In genomic region chr2:134536312-134536711, GRCh38 we compare ENCODE assay signal across 1 cellular context.
TF ChIP-seq lines count a peak whose summit lies in the region.

No MANE protein-coding gene starts in this region.

TF ChIP-seq in GM23338, 12 proteins besides CTCF, POLR2A, EP300 and RAD21 (continued from another document):
- TF ChIP-seq, protein P1, sequence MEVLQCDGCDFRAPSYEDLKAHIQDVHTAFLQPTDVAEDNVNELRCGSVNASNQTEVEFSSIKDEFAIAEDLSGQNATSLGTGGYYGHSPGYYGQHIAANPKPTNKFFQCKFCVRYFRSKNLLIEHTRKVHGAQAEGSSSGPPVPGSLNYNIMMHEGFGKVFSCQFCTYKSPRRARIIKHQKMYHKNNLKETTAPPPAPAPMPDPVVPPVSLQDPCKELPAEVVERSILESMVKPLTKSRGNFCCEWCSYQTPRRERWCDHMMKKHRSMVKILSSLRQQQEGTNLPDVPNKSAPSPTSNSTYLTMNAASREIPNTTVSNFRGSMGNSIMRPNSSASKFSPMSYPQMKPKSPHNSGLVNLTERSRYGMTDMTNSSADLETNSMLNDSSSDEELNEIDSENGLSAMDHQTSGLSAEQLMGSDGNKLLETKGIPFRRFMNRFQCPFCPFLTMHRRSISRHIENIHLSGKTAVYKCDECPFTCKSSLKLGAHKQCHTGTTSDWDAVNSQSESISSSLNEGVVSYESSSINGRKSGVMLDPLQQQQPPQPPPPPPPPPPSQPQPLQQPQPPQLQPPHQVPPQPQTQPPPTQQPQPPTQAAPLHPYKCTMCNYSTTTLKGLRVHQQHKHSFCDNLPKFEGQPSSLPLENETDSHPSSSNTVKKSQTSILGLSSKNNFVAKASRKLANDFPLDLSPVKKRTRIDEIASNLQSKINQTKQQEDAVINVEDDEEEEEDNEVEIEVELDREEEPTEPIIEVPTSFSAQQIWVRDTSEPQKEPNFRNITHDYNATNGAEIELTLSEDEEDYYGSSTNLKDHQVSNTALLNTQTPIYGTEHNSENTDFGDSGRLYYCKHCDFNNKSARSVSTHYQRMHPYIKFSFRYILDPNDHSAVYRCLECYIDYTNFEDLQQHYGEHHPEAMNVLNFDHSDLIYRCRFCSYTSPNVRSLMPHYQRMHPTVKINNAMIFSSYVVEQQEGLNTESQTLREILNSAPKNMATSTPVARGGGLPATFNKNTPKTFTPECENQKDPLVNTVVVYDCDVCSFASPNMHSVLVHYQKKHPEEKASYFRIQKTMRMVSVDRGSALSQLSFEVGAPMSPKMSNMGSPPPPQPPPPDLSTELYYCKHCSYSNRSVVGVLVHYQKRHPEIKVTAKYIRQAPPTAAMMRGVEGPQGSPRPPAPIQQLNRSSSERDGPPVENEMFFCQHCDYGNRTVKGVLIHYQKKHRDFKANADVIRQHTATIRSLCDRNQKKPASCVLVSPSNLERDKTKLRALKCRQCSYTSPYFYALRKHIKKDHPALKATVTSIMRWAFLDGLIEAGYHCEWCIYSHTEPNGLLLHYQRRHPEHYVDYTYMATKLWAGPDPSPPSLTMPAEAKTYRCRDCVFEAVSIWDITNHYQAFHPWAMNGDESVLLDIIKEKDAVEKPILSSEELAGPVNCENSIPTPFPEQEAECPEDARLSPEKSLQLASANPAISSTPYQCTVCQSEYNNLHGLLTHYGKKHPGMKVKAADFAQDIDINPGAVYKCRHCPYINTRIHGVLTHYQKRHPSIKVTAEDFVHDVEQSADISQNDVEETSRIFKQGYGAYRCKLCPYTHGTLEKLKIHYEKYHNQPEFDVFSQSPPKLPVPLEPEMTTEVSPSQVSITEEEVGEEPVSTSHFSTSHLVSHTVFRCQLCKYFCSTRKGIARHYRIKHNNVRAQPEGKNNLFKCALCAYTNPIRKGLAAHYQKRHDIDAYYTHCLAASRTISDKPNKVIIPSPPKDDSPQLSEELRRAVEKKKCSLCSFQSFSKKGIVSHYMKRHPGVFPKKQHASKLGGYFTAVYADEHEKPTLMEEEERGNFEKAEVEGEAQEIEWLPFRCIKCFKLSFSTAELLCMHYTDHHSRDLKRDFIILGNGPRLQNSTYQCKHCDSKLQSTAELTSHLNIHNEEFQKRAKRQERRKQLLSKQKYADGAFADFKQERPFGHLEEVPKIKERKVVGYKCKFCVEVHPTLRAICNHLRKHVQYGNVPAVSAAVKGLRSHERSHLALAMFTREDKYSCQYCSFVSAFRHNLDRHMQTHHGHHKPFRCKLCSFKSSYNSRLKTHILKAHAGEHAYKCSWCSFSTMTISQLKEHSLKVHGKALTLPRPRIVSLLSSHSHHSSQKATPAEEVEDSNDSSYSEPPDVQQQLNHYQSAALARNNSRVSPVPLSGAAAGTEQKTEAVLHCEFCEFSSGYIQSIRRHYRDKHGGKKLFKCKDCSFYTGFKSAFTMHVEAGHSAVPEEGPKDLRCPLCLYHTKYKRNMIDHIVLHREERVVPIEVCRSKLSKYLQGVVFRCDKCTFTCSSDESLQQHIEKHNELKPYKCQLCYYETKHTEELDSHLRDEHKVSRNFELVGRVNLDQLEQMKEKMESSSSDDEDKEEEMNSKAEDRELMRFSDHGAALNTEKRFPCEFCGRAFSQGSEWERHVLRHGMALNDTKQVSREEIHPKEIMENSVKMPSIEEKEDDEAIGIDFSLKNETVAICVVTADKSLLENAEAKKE (CRISPR knock-in tag; IDR thresholded peaks at IDR 0.05), result no peak
- TF ChIP-seq, protein P2, sequence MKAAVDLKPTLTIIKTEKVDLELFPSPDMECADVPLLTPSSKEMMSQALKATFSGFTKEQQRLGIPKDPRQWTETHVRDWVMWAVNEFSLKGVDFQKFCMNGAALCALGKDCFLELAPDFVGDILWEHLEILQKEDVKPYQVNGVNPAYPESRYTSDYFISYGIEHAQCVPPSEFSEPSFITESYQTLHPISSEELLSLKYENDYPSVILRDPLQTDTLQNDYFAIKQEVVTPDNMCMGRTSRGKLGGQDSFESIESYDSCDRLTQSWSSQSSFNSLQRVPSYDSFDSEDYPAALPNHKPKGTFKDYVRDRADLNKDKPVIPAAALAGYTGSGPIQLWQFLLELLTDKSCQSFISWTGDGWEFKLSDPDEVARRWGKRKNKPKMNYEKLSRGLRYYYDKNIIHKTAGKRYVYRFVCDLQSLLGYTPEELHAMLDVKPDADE (IDR thresholded peaks at IDR 0.05), result no peak
- no peak for TF ChIP-seq STAT1 (IDR thresholded peaks at IDR 0.05; ENCODE audit: unreplicated experiment)
- no peak for TF ChIP-seq ZNF331 (CRISPR knock-in tag; IDR thresholded peaks at IDR 0.05; ENCODE audit: low read depth)
